ENCODE assay signal across 8 cellular contexts in the genomic region with DNA sequence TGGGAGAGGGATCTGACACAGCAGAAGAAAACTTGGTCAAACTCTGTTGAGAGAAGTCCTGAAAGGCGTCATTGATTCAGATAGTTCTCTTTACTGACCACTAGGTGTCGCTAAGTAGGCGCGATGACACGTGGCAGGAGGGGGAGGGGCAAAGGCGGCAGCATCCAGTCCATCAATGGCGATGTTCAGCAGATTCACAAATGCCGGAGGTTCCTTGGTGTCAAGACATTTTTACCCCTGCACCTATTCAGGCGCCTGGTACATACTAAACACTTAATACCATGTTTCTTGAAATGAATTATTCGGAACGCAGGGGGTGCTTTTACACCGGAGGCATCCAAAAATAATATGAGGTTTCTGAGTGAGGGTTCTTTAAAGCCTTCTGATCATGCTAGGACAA.
DNase-seq lines count a peak whose midpoint lies in the region; ATAC-seq and TF ChIP-seq lines count a peak whose summit lies in the region.

No MANE protein-coding gene starts in this region.

- TF ChIP-seq POLR2A in GM18951 (IDR thresholded peaks at IDR 0.05; ENCODE audit: extremely low read depth, insufficient read depth, insufficient read length) = peak; percentile 41

- peak; percentile 80 to 81 for DNase-seq in AML-193 (lab: John Stamatoyannopoulos, UW)
- DNase-seq in NCI-H82 treated with DMSO at 0.1 percent for 48 hours (lab: John Stamatoyannopoulos, UW; ENCODE audit: unreplicated experiment) = peak; percentile 46
- peak; percentile 83 to 86 for DNase-seq in activated CD4-positive, alpha-beta T cell treated with anti-CD3 and anti-CD28 coated beads, Interleukin-2, amount 50 U/mL, for 48 hours
- peak; percentile 46 to 69 (median 63) for DNase-seq in effector memory CD4-positive, alpha-beta T cell
- peak; percentile 49 for DNase-seq in midbrain (lab: John Stamatoyannopoulos, UW)
- peak; percentile 87 for DNase-seq in stimulated activated CD8-positive, alpha-beta memory T cell treated with anti-CD3 and anti-CD28 coated beads, Interleukin-4, amount 100 ng/mL, for 48 hours

- H3K9me3 ChIP-seq in effector memory CD4-positive, alpha-beta T cell (ENCODE audit: control insufficient read depth, low read length) = no peaks in the 10 kb centered on the region

- no peaks in the 10 kb centered on the region for H3K4me1 ChIP-seq in effector memory CD4-positive, alpha-beta T cell (ENCODE audit: control insufficient read depth, insufficient read depth, low read length, poor library complexity, severe bottlenecking)

- peak; percentile 50 for ATAC-seq in HG03432 (IDR thresholded peaks at IDR 0.05; ENCODE audit: unreplicated experiment)

- H3K4me3 ChIP-seq in effector memory CD4-positive, alpha-beta T cell (ENCODE audit: insufficient read depth, low read depth, low read length, poor library complexity, severe bottlenecking) = peak overlapping the region; percentile 24

- no peaks in the 10 kb centered on the region for H3K36me3 ChIP-seq in effector memory CD4-positive, alpha-beta T cell (ENCODE audit: control insufficient read depth, insufficient read depth, low read length)

- H3K27ac ChIP-seq in effector memory CD4-positive, alpha-beta T cell (ENCODE audit: insufficient read depth, low read length, poor library complexity, severe bottlenecking) = no peak overlapping the region

- in situ Hi-C loops in GM18951 (cut with MboI; ENCODE audit: low sequenced_read_pairs, unreplicated experiment) = no loop called here

- H3K27me3 ChIP-seq in effector memory CD4-positive, alpha-beta T cell (replicated peaks; ENCODE audit: control insufficient read depth, insufficient read depth, low read length, poor library complexity, severe bottlenecking) = no peaks in the 10 kb centered on the region
